2 cellular contexts compared by ENCODE assay signal in the genomic region with DNA sequence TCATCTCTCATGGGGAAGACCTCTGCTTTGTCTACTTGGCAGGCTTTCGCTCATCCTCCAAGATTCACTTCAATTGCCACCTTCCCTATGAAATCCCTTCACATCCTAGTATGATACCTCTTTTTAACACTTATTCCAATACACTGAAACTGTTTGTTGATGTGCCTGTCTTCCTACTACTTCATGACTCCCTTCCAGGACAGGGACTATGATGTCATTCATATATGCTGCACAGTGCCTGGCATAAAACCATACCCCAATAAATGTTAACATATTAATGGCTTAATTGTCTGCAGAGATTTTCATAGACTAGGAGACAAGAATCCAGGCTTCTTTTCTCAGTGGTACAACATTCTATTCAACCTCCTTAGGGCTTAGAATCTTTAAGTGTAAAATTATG.
TF ChIP-seq lines count a peak whose summit lies in the region.

No MANE protein-coding gene starts in this region.

TF ChIP-seq in GM23338, 12 proteins besides CTCF, POLR2A, EP300 and RAD21 (continued from another document and continues in another):
- TF ChIP-seq POLR2AphosphoS5 (IDR thresholded peaks at IDR 0.05; ENCODE audit: low read depth) (no peak), ZNF114 (CRISPR knock-in tag; IDR thresholded peaks at IDR 0.05) (no peak), ZNF331 (CRISPR knock-in tag; IDR thresholded peaks at IDR 0.05; ENCODE audit: low read depth) (no peak), CREB1 (CRISPR knock-in tag; IDR thresholded peaks at IDR 0.05; ENCODE audit: low read depth) (no peak), EZH2phosphoT487 (IDR thresholded peaks at IDR 0.05; ENCODE audit: unreplicated experiment) (no peak), EZH2 (IDR thresholded peaks at IDR 0.05; ENCODE audit: low read depth, unreplicated experiment) (no peak), JUNB (IDR thresholded peaks at IDR 0.05; ENCODE audit: unreplicated experiment) (no peak)
- TF ChIP-seq, protein P1, sequence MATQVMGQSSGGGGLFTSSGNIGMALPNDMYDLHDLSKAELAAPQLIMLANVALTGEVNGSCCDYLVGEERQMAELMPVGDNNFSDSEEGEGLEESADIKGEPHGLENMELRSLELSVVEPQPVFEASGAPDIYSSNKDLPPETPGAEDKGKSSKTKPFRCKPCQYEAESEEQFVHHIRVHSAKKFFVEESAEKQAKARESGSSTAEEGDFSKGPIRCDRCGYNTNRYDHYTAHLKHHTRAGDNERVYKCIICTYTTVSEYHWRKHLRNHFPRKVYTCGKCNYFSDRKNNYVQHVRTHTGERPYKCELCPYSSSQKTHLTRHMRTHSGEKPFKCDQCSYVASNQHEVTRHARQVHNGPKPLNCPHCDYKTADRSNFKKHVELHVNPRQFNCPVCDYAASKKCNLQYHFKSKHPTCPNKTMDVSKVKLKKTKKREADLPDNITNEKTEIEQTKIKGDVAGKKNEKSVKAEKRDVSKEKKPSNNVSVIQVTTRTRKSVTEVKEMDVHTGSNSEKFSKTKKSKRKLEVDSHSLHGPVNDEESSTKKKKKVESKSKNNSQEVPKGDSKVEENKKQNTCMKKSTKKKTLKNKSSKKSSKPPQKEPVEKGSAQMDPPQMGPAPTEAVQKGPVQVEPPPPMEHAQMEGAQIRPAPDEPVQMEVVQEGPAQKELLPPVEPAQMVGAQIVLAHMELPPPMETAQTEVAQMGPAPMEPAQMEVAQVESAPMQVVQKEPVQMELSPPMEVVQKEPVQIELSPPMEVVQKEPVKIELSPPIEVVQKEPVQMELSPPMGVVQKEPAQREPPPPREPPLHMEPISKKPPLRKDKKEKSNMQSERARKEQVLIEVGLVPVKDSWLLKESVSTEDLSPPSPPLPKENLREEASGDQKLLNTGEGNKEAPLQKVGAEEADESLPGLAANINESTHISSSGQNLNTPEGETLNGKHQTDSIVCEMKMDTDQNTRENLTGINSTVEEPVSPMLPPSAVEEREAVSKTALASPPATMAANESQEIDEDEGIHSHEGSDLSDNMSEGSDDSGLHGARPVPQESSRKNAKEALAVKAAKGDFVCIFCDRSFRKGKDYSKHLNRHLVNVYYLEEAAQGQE (IDR thresholded peaks at IDR 0.05; ENCODE audit: unreplicated experiment): no peak
- TF ChIP-seq, protein P2, sequence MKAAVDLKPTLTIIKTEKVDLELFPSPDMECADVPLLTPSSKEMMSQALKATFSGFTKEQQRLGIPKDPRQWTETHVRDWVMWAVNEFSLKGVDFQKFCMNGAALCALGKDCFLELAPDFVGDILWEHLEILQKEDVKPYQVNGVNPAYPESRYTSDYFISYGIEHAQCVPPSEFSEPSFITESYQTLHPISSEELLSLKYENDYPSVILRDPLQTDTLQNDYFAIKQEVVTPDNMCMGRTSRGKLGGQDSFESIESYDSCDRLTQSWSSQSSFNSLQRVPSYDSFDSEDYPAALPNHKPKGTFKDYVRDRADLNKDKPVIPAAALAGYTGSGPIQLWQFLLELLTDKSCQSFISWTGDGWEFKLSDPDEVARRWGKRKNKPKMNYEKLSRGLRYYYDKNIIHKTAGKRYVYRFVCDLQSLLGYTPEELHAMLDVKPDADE (IDR thresholded peaks at IDR 0.05): no peak
- TF ChIP-seq, protein P3, sequence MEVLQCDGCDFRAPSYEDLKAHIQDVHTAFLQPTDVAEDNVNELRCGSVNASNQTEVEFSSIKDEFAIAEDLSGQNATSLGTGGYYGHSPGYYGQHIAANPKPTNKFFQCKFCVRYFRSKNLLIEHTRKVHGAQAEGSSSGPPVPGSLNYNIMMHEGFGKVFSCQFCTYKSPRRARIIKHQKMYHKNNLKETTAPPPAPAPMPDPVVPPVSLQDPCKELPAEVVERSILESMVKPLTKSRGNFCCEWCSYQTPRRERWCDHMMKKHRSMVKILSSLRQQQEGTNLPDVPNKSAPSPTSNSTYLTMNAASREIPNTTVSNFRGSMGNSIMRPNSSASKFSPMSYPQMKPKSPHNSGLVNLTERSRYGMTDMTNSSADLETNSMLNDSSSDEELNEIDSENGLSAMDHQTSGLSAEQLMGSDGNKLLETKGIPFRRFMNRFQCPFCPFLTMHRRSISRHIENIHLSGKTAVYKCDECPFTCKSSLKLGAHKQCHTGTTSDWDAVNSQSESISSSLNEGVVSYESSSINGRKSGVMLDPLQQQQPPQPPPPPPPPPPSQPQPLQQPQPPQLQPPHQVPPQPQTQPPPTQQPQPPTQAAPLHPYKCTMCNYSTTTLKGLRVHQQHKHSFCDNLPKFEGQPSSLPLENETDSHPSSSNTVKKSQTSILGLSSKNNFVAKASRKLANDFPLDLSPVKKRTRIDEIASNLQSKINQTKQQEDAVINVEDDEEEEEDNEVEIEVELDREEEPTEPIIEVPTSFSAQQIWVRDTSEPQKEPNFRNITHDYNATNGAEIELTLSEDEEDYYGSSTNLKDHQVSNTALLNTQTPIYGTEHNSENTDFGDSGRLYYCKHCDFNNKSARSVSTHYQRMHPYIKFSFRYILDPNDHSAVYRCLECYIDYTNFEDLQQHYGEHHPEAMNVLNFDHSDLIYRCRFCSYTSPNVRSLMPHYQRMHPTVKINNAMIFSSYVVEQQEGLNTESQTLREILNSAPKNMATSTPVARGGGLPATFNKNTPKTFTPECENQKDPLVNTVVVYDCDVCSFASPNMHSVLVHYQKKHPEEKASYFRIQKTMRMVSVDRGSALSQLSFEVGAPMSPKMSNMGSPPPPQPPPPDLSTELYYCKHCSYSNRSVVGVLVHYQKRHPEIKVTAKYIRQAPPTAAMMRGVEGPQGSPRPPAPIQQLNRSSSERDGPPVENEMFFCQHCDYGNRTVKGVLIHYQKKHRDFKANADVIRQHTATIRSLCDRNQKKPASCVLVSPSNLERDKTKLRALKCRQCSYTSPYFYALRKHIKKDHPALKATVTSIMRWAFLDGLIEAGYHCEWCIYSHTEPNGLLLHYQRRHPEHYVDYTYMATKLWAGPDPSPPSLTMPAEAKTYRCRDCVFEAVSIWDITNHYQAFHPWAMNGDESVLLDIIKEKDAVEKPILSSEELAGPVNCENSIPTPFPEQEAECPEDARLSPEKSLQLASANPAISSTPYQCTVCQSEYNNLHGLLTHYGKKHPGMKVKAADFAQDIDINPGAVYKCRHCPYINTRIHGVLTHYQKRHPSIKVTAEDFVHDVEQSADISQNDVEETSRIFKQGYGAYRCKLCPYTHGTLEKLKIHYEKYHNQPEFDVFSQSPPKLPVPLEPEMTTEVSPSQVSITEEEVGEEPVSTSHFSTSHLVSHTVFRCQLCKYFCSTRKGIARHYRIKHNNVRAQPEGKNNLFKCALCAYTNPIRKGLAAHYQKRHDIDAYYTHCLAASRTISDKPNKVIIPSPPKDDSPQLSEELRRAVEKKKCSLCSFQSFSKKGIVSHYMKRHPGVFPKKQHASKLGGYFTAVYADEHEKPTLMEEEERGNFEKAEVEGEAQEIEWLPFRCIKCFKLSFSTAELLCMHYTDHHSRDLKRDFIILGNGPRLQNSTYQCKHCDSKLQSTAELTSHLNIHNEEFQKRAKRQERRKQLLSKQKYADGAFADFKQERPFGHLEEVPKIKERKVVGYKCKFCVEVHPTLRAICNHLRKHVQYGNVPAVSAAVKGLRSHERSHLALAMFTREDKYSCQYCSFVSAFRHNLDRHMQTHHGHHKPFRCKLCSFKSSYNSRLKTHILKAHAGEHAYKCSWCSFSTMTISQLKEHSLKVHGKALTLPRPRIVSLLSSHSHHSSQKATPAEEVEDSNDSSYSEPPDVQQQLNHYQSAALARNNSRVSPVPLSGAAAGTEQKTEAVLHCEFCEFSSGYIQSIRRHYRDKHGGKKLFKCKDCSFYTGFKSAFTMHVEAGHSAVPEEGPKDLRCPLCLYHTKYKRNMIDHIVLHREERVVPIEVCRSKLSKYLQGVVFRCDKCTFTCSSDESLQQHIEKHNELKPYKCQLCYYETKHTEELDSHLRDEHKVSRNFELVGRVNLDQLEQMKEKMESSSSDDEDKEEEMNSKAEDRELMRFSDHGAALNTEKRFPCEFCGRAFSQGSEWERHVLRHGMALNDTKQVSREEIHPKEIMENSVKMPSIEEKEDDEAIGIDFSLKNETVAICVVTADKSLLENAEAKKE (CRISPR knock-in tag; IDR thresholded peaks at IDR 0.05): no peak

TF ChIP-seq in H1, 55 proteins besides CTCF, POLR2A, EP300 and RAD21:
- TF ChIP-seq SIX5 (IDR thresholded peaks at IDR 0.05; ENCODE audit: low read depth, low read length) (no peak), SUZ12 (IDR thresholded peaks at IDR 0.05; ENCODE audit: low read length) (no peak), SAP30 (IDR thresholded peaks at IDR 0.05; ENCODE audit: insufficient read depth, insufficient replicate concordance, low read length) (no peak), NANOG (IDR thresholded peaks at IDR 0.05; ENCODE audit: insufficient read depth, low read depth, low read length, poor library complexity, severe bottlenecking) (no peak), ZNF274 (IDR thresholded peaks at IDR 0.05; ENCODE audit: borderline replicate concordance, extremely low read depth, low read length) (no peak), JUND (IDR thresholded peaks at IDR 0.05; ENCODE audit: low read length) (no peak), BCL11A (IDR thresholded peaks at IDR 0.05; ENCODE audit: low read depth in 2 of 2, low read length in 2 of 2) (no peak), SIN3A (conservative IDR thresholded peaks at IDR 0.05 in 1 of 2, IDR thresholded peaks at IDR 0.05 in 1 of 2; ENCODE audit: low read depth in 1 of 2, low read length in 2 of 2) (no peak)
- TF ChIP-seq, protein P4, sequence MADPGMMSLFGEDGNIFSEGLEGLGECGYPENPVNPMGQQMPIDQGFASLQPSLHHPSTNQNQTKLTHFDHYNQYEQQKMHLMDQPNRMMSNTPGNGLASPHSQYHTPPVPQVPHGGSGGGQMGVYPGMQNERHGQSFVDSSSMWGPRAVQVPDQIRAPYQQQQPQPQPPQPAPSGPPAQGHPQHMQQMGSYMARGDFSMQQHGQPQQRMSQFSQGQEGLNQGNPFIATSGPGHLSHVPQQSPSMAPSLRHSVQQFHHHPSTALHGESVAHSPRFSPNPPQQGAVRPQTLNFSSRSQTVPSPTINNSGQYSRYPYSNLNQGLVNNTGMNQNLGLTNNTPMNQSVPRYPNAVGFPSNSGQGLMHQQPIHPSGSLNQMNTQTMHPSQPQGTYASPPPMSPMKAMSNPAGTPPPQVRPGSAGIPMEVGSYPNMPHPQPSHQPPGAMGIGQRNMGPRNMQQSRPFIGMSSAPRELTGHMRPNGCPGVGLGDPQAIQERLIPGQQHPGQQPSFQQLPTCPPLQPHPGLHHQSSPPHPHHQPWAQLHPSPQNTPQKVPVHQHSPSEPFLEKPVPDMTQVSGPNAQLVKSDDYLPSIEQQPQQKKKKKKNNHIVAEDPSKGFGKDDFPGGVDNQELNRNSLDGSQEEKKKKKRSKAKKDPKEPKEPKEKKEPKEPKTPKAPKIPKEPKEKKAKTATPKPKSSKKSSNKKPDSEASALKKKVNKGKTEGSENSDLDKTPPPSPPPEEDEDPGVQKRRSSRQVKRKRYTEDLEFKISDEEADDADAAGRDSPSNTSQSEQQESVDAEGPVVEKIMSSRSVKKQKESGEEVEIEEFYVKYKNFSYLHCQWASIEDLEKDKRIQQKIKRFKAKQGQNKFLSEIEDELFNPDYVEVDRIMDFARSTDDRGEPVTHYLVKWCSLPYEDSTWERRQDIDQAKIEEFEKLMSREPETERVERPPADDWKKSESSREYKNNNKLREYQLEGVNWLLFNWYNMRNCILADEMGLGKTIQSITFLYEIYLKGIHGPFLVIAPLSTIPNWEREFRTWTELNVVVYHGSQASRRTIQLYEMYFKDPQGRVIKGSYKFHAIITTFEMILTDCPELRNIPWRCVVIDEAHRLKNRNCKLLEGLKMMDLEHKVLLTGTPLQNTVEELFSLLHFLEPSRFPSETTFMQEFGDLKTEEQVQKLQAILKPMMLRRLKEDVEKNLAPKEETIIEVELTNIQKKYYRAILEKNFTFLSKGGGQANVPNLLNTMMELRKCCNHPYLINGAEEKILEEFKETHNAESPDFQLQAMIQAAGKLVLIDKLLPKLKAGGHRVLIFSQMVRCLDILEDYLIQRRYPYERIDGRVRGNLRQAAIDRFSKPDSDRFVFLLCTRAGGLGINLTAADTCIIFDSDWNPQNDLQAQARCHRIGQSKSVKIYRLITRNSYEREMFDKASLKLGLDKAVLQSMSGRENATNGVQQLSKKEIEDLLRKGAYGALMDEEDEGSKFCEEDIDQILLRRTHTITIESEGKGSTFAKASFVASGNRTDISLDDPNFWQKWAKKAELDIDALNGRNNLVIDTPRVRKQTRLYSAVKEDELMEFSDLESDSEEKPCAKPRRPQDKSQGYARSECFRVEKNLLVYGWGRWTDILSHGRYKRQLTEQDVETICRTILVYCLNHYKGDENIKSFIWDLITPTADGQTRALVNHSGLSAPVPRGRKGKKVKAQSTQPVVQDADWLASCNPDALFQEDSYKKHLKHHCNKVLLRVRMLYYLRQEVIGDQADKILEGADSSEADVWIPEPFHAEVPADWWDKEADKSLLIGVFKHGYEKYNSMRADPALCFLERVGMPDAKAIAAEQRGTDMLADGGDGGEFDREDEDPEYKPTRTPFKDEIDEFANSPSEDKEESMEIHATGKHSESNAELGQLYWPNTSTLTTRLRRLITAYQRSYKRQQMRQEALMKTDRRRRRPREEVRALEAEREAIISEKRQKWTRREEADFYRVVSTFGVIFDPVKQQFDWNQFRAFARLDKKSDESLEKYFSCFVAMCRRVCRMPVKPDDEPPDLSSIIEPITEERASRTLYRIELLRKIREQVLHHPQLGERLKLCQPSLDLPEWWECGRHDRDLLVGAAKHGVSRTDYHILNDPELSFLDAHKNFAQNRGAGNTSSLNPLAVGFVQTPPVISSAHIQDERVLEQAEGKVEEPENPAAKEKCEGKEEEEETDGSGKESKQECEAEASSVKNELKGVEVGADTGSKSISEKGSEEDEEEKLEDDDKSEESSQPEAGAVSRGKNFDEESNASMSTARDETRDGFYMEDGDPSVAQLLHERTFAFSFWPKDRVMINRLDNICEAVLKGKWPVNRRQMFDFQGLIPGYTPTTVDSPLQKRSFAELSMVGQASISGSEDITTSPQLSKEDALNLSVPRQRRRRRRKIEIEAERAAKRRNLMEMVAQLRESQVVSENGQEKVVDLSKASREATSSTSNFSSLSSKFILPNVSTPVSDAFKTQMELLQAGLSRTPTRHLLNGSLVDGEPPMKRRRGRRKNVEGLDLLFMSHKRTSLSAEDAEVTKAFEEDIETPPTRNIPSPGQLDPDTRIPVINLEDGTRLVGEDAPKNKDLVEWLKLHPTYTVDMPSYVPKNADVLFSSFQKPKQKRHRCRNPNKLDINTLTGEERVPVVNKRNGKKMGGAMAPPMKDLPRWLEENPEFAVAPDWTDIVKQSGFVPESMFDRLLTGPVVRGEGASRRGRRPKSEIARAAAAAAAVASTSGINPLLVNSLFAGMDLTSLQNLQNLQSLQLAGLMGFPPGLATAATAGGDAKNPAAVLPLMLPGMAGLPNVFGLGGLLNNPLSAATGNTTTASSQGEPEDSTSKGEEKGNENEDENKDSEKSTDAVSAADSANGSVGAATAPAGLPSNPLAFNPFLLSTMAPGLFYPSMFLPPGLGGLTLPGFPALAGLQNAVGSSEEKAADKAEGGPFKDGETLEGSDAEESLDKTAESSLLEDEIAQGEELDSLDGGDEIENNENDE (IDR thresholded peaks at IDR 0.05; ENCODE audit: insufficient replicate concordance, low read length): no peak
TF ChIP-seq in H1: peak in this region for 0.
